Comparison of ENCODE assay signal across 8 cellular contexts in genomic region chrX:100413231-100413630, GRCh38. TPM values are rescaled to one million over a fixed set of nuclear protein-coding genes. Genes with fewer than 3 reads are reported as not detected.
DNase-seq lines count a peak whose midpoint lies in the region; ATAC-seq and TF ChIP-seq lines count a peak whose summit lies in the region.

No MANE protein-coding gene starts in this region.

- peak; percentile 76 for ATAC-seq in GM18868 (IDR thresholded peaks at IDR 0.05; ENCODE audit: unreplicated experiment)
- peak; percentile 78 for ATAC-seq in HG03442 (IDR thresholded peaks at IDR 0.05; ENCODE audit: unreplicated experiment)
- ATAC-seq in HG03521 (IDR thresholded peaks at IDR 0.05; ENCODE audit: unreplicated experiment): no peak

- H3K4me2 ChIP-seq in mammary epithelial cell (ENCODE audit: insufficient read depth, low read depth, low read length): no peak overlapping the region

- in situ Hi-C loops in mammary epithelial cell (cut with MboI; ENCODE audit: low sequenced_read_pairs in 2 of 2): no loop called here

- CTCF ChIA-PET in mammary epithelial cell (lab: Charles Lee; ENCODE audit: low non-redundant PET): interaction anchor here (0.7 to 1.9 kb wide), 2 partner anchors 45 to 286 kb away, joined by 3 to 17 read pairs; no protein-coding TSS in a partner anchor

- TF ChIP-seq RAD21 in liver (IDR thresholded peaks at IDR 0.05): peak; percentile 82 to 85

- DNase-seq in D341Med (ENCODE audit: low spot score): peak; percentile 48
- DNase-seq in NCI-H82 (lab: John Stamatoyannopoulos, UW): peak; percentile 82
- DNase-seq in mammary epithelial cell: peak; percentile 43
- DNase-seq in activated T-helper 2 cell treated with anti-CD3 and anti-CD28 coated beads, Interferon-gamma antibody, Interleukin-2, Interleukin-4, amounts not matched to agents 10 μg/mL and 5 μg/mL and 100 μg/mL, durations not matched to agents 14 hours and 24 hours and 36 hours (ENCODE audit: low spot score): no peak

- intact Hi-C loops in mammary epithelial cell (cut with micrococcal nuclease): loop anchor here (1.0 to 2.0 kb wide), 3 partner anchors 45 to 1110 kb away; no protein-coding TSS in a partner anchor
- intact Hi-C loops in activated T-helper 2 cell treated with anti-CD3 and anti-CD28 coated beads, Interferon-gamma antibody, Interleukin-2, Interleukin-4, amounts not matched to agents 10 μg/mL and 5 μg/mL and 100 μg/mL, durations not matched to agents 14 hours and 24 hours and 36 hours (cut with micrococcal nuclease): no loop called here

- H3K36me3 ChIP-seq in mammary epithelial cell (ENCODE audit: insufficient read depth, low read length) (no peaks in the 10 kb centered on the region), liver (ENCODE audit: control insufficient read depth in 4 of 4, insufficient read depth in 3 of 4, low read depth in 1 of 4, low read length in 3 of 4) (no peaks in the 10 kb centered on the region)

- H3K27me3 Mint-ChIP-seq in activated T-helper 2 cell treated with anti-CD3 and anti-CD28 coated beads, Interferon-gamma antibody, Interleukin-2, Interleukin-4, amounts not matched to agents 10 μg/mL and 5 μg/mL and 100 μg/mL, durations not matched to agents 14 hours and 24 hours and 36 hours (ENCODE audit: low read depth): peaks cover 36% of the 10 kb centered on the region

- no peak overlapping the region for H2AFZ ChIP-seq in mammary epithelial cell (ENCODE audit: low read depth, low read length)

- peak; percentile 28 to 59 for TF ChIP-seq CTCF in mammary epithelial cell (conservative IDR thresholded peaks at IDR 0.05 in 1 of 2, IDR thresholded peaks at IDR 0.05 in 1 of 2; ENCODE audit: extremely low read depth in 1 of 2, insufficient read depth in 1 of 2, low read depth in 1 of 2, low read length in 2 of 2)
- peak; percentile 54 for TF ChIP-seq CTCF in liver (IDR thresholded peaks at IDR 0.05; ENCODE audit: low read depth, low read length, missing input control)

- H3K9me3 Mint-ChIP-seq in activated T-helper 2 cell treated with anti-CD3 and anti-CD28 coated beads, Interferon-gamma antibody, Interleukin-2, Interleukin-4, amounts not matched to agents 10 μg/mL and 5 μg/mL and 100 μg/mL, durations not matched to agents 14 hours and 24 hours and 36 hours: no peaks in the 10 kb centered on the region

- H3K4me3 ChIP-seq in mammary epithelial cell (replicated peaks in 1 of 3; ENCODE audit: insufficient read depth in 1 of 3, low read depth in 2 of 3, low read length in 3 of 3) (no peak overlapping the region), liver (ENCODE audit: low read depth in 1 of 3, low read length in 3 of 3) (no peak overlapping the region)

- H3K4me1 Mint-ChIP-seq in activated T-helper 2 cell treated with anti-CD3 and anti-CD28 coated beads, Interferon-gamma antibody, Interleukin-2, Interleukin-4, amounts not matched to agents 10 μg/mL and 5 μg/mL and 100 μg/mL, durations not matched to agents 14 hours and 24 hours and 36 hours (ENCODE audit: low read depth): no peaks in the 10 kb centered on the region

- H4K20me1 ChIP-seq in mammary epithelial cell (ENCODE audit: insufficient read depth, low read length): no peaks in the 10 kb centered on the region

- no peaks in the 10 kb centered on the region for H3K36me3 Mint-ChIP-seq in activated T-helper 2 cell treated with anti-CD3 and anti-CD28 coated beads, Interferon-gamma antibody, Interleukin-2, Interleukin-4, amounts not matched to agents 10 μg/mL and 5 μg/mL and 100 μg/mL, durations not matched to agents 14 hours and 24 hours and 36 hours (ENCODE audit: low read depth)

- no peak overlapping the region for H3K4me3 Mint-ChIP-seq in activated T-helper 2 cell treated with anti-CD3 and anti-CD28 coated beads, Interferon-gamma antibody, Interleukin-2, Interleukin-4, amounts not matched to agents 10 μg/mL and 5 μg/mL and 100 μg/mL, durations not matched to agents 14 hours and 24 hours and 36 hours (ENCODE audit: low read depth)

- WGBS in mammary epithelial cell (ENCODE audit: low coverage, missing lambda C conversion rate): 9% methylated on average over 5 of the region's 5 CpGs
- WGBS in liver: 1% methylated on average over 5 of the region's 5 CpGs

- H3K27ac Mint-ChIP-seq in activated T-helper 2 cell treated with anti-CD3 and anti-CD28 coated beads, Interferon-gamma antibody, Interleukin-2, Interleukin-4, amounts not matched to agents 10 μg/mL and 5 μg/mL and 100 μg/mL, durations not matched to agents 14 hours and 24 hours and 36 hours: no peak overlapping the region

- H3K79me2 ChIP-seq in mammary epithelial cell (ENCODE audit: insufficient read depth, low read length): no peaks in the 10 kb centered on the region

- dilution Hi-C loops in mammary epithelial cell (cut with HindIII; ENCODE audit: low sequenced_read_pairs): no loop called here

- H3K9me3 ChIP-seq in mammary epithelial cell (replicated peaks; ENCODE audit: insufficient read depth, low read length) (peaks cover 2% of the 10 kb centered on the region), liver (ENCODE audit: control insufficient read depth in 4 of 4, low read length in 3 of 4) (no peaks in the 10 kb centered on the region)

- H3K27ac ChIP-seq in mammary epithelial cell (ENCODE audit: insufficient read depth, low read depth, low read length): no peak overlapping the region
- no peak overlapping the region for H3K27ac ChIP-seq in liver (ENCODE audit: low read depth in 1 of 2, low read length in 2 of 2)

- H3K9ac ChIP-seq in mammary epithelial cell (ENCODE audit: insufficient read depth, low read length) (no peak overlapping the region), liver (ENCODE audit: low read depth in 1 of 2, low read length in 2 of 2) (no peak overlapping the region)

- peaks cover 12% of the 10 kb centered on the region for H3K27me3 ChIP-seq in mammary epithelial cell (ENCODE audit: insufficient read depth, low read length)
- peaks cover 0 to 5% (median 0%) of the 10 kb centered on the region in 4 donors for H3K27me3 ChIP-seq in liver (ENCODE audit: control insufficient read depth in 4 of 4, insufficient read depth in 4 of 4, low read length in 3 of 4)

- no peaks in the 10 kb centered on the region for H3K4me1 ChIP-seq in mammary epithelial cell (ENCODE audit: insufficient read depth, low read length)
- peaks cover 5 to 28% (median 11%) of the 10 kb centered on the region in 4 donors for H3K4me1 ChIP-seq in liver (ENCODE audit: control insufficient read depth in 4 of 4, insufficient read depth in 4 of 4, low read length in 3 of 4)

- no TSS peak for BruUV-seq in mammary epithelial cell (replicated peaks; lab: Mats Ljungman, UMichigan)

TF ChIP-seq in liver, 16 proteins besides CTCF, POLR2A, EP300 and RAD21:
- TF ChIP-seq FOXA2 (IDR thresholded peaks at IDR 0.05) (no peak), EGR1 (IDR thresholded peaks at IDR 0.05; ENCODE audit: low read depth in 2 of 2) (no peak), HNF4G (IDR thresholded peaks at IDR 0.05) (no peak), ATF3 (IDR thresholded peaks at IDR 0.05) (no peak), FOXA1 (IDR thresholded peaks at IDR 0.05) (no peak), NR2F2 (IDR thresholded peaks at IDR 0.05) (no peak)

RNA-seq across cellular contexts. Expression of gene PCDH19, which starts 3.2 kb away (rescaled TPM):
- total RNA-seq in mammary epithelial cell (under 1 TPM; 0.33 to 0.61 TPM), liver (under 1 TPM in 1 of 2 donors, not detected in 1; 0.17 TPM)
- polyA plus RNA-seq in mammary epithelial cell (0.02 TPM), liver (under 1 TPM; 0.03 to 0.44 TPM)
- not detected for polyA minus RNA-seq in mammary epithelial cell
- total RNA-seq in activated T-helper 2 cell treated with anti-CD3 and anti-CD28 coated beads, Interferon-gamma antibody, Interleukin-2, Interleukin-4, amounts not matched to agents 10 μg/mL and 5 μg/mL and 100 μg/mL, durations not matched to agents 14 hours and 24 hours and 36 hours: not detected in 2 replicates
